In genomic region chr6:112360498-112360897, GRCh38 we compare ENCODE assay signal across 20 cellular contexts. TPM values are rescaled to one million over a fixed set of nuclear protein-coding genes. Genes with fewer than 3 reads are reported as not detected.
DNase-seq lines count a peak whose midpoint lies in the region; TF ChIP-seq lines count a peak whose summit lies in the region.
"Had no signal": no experiment of that assay in that cellular context is flagged by ENCODE, and none has a peak within 500 bp of the region (broad histone marks: within the 10 kb centered on the region; RNA-seq: fewer than 3 reads in every experiment).

No MANE protein-coding gene starts in this region.

- no peaks in the 10 kb centered on the region for H3K79me2 ChIP-seq in Loucy (ENCODE audit: insufficient read depth, low read length)
- H3K79me2 ChIP-seq: hepatocyte had no signal

- in situ Hi-C loops in GM13977 (cut with MboI; ENCODE audit: low pct_unique_long_range_greater_than_20kb, low sequenced_read_pairs, unreplicated experiment), result no loop called here

- peak overlapping the region in 1 of 3 experiments; percentile 8 for H3K4me3 Mint-ChIP-seq in nephron
- no peak overlapping the region for H3K4me3 Mint-ChIP-seq in activated CD4-positive, alpha-beta memory T cell treated with anti-CD3 and anti-CD28 coated beads for 36 hours
- H3K4me3 Mint-ChIP-seq: CD14-positive monocyte; T-helper 2 cell treated with Interferon-gamma antibody and Interleukin-4, amounts not matched to agents 5 μg/mL and 100 μg/mL, for 36 hours had no signal

- no peaks in the 10 kb centered on the region for H3F3A ChIP-seq in Loucy (ENCODE audit: low read depth)

- intact Hi-C loops in activated CD4-positive, alpha-beta memory T cell treated with anti-CD3 and anti-CD28 coated beads for 36 hours (cut with micrococcal nuclease), result no loop called here

- H3K9me2 ChIP-seq in Loucy (replicated peaks; ENCODE audit: low read depth, low read length), result no peaks in the 10 kb centered on the region

- no peak overlapping the region for H3K4me3 ChIP-seq in Loucy (ENCODE audit: low read length, poor library complexity, severe bottlenecking)
- H3K4me3 ChIP-seq: adrenal gland, hepatocyte, left lung, psoas muscle had no signal

- H3K36me3 ChIP-seq in Loucy (ENCODE audit: insufficient read depth, low read length), result no peaks in the 10 kb centered on the region
- H3K36me3 ChIP-seq: adrenal gland, left lung had no signal

- no peaks in the 10 kb centered on the region for H3K9me3 Mint-ChIP-seq in nephron
- no peaks in the 10 kb centered on the region for H3K9me3 Mint-ChIP-seq in activated CD4-positive, alpha-beta memory T cell treated with anti-CD3 and anti-CD28 coated beads for 36 hours
- H3K9me3 Mint-ChIP-seq: T-helper 2 cell treated with Interferon-gamma antibody and Interleukin-4, amounts not matched to agents 5 μg/mL and 100 μg/mL, for 36 hours had no signal

- H4K20me1 ChIP-seq in Loucy (ENCODE audit: insufficient read depth, low read length, poor library complexity, severe bottlenecking), result no peaks in the 10 kb centered on the region

- H3K4me2 ChIP-seq in Loucy (ENCODE audit: low read depth, low read length, poor library complexity, severe bottlenecking), result no peak overlapping the region
- H3K4me2 ChIP-seq: hepatocyte had no signal

- H3K9ac ChIP-seq in Loucy (ENCODE audit: low read depth, low read length, poor library complexity, severe bottlenecking), result no peak overlapping the region

- CTCF ChIA-PET in activated CD4-positive, alpha-beta memory T cell treated with anti-CD3 and anti-CD28 coated beads for 36 hours (lab: Charles Lee), result interaction anchor here (0.7 kb wide), 1 partner anchor 10 kb away, joined by 3 read pairs; no protein-coding TSS in a partner anchor

- H3K27ac Mint-ChIP-seq in nephron, result peak overlapping the region; percentile 8 to 63 (median 28)
- no peak overlapping the region for H3K27ac Mint-ChIP-seq in activated CD4-positive, alpha-beta memory T cell treated with anti-CD3 and anti-CD28 coated beads for 36 hours
- H3K27ac Mint-ChIP-seq: CD14-positive monocyte; T-helper 2 cell treated with Interferon-gamma antibody and Interleukin-4, amounts not matched to agents 5 μg/mL and 100 μg/mL, for 36 hours had no signal

- peaks cover 21% of the 10 kb centered on the region for H3K4me1 Mint-ChIP-seq in nephron
- no peaks in the 10 kb centered on the region for H3K4me1 Mint-ChIP-seq in activated CD4-positive, alpha-beta memory T cell treated with anti-CD3 and anti-CD28 coated beads for 36 hours (ENCODE audit: low read depth)
- H3K4me1 Mint-ChIP-seq: CD14-positive monocyte had no signal

- peak; percentile 37 for DNase-seq in ELR (ENCODE audit: low read depth)
- peak; percentile 80 for DNase-seq in dermis blood vessel endothelial cell
- no peak for DNase-seq in activated CD8-positive, alpha-beta memory T cell treated with anti-CD3 and anti-CD28 coated beads, Interleukin-2, amount 50 U/mL, for 4 hours
- DNase-seq in NCI-H2196 (lab: John Stamatoyannopoulos, UW; ENCODE audit: unreplicated experiment), result no peak
- no peak for DNase-seq in activated CD4-positive, alpha-beta memory T cell treated with anti-CD3 and anti-CD28 coated beads for 36 hours
- no peak for DNase-seq in GM13977 (ENCODE audit: low spot score)
- DNase-seq: activated CD4-positive, alpha-beta T cell treated with anti-CD3 and anti-CD28 coated beads, Interleukin-2, amount 50 U/mL, for 48 hours; erythroblast; left lung; NCI-H69; psoas muscle had no signal

- POLR2A ChIA-PET in activated CD4-positive, alpha-beta memory T cell treated with anti-CD3 and anti-CD28 coated beads for 36 hours (lab: Charles Lee), result no interaction called here

- H3K27me3 Mint-ChIP-seq in nephron (ENCODE audit: low read depth), result no peaks in the 10 kb centered on the region
- peaks cover 6% of the 10 kb centered on the region for H3K27me3 Mint-ChIP-seq in activated CD4-positive, alpha-beta memory T cell treated with anti-CD3 and anti-CD28 coated beads for 36 hours

- H3K36me3 Mint-ChIP-seq in nephron (ENCODE audit: low read depth), result no peaks in the 10 kb centered on the region
- no peaks in the 10 kb centered on the region for H3K36me3 Mint-ChIP-seq in activated CD4-positive, alpha-beta memory T cell treated with anti-CD3 and anti-CD28 coated beads for 36 hours
- H3K36me3 Mint-ChIP-seq: CD14-positive monocyte had no signal

- no peaks in the 10 kb centered on the region for H3K27me3 ChIP-seq in Loucy (ENCODE audit: insufficient read depth, low read length, poor library complexity, severe bottlenecking)
- H3K27me3 ChIP-seq: adrenal gland, hepatocyte, left lung had no signal

- H2AFZ ChIP-seq in Loucy (ENCODE audit: low read length), result peak overlapping the region; percentile 16; the same call in 1 of the 2 replicates
- H2AFZ ChIP-seq: hepatocyte had no signal

- no peak for TF ChIP-seq CTCF in Loucy (conservative IDR thresholded peaks at IDR 0.05; ENCODE audit: low read length)
- TF ChIP-seq CTCF in nephron (IDR thresholded peaks at IDR 0.05; ENCODE audit: unreplicated experiment in 3 of 3), result no peak
- TF ChIP-seq CTCF in GM13977 (IDR thresholded peaks at IDR 0.05; ENCODE audit: extremely low read depth, insufficient read depth, missing control alignments), result no peak

- no peaks in the 10 kb centered on the region for H3K9me3 ChIP-seq in Loucy (ENCODE audit: insufficient read depth, low read depth, low read length)
- H3K9me3 ChIP-seq: adrenal gland, left lung, psoas muscle had no signal

- H3K4me1 ChIP-seq in Loucy (ENCODE audit: insufficient read depth, low read length, poor library complexity, severe bottlenecking), result no peaks in the 10 kb centered on the region
- H3K4me1 ChIP-seq: adrenal gland, left lung, psoas muscle had no signal

RNA-seq across cellular contexts. Expression of gene RFPL4B, which starts 13.4 kb away (rescaled TPM):
- under 0.01 TPM in 1 of 2 replicates, not detected in the other for total RNA-seq in dermis blood vessel endothelial cell
- total RNA-seq in activated CD4-positive, alpha-beta memory T cell treated with anti-CD3 and anti-CD28 coated beads for 36 hours, result not detected
- total RNA-seq: adrenal gland, hepatocyte, left lung, LHCN-M2, myocyte, psoas muscle, subcutaneous adipose tissue had no signal

Comparison
In these comparisons a context has a peak if more than half of its experiments do, and no peak if none do; other contexts are left out.
1. DNase-seq: peak in ELR (single experiment) and dermis blood vessel endothelial cell (single experiment); none in activated CD8-positive, alpha-beta memory T cell treated with anti-CD3 and anti-CD28 coated beads, Interleukin-2, amount 50 U/mL, for 4 hours (single experiment), NCI-H2196 (single experiment), activated CD4-positive, alpha-beta memory T cell treated with anti-CD3 and anti-CD28 coated beads for 36 hours (single experiment) and GM13977 (single experiment).